In genomic region chr16:84277244-84277823, GRCh38 we compare ENCODE assay signal across 8 cellular contexts. TPM values are rescaled to one million over a fixed set of nuclear protein-coding genes. Genes with fewer than 3 reads are reported as not detected.
A peak's percentile ranks its signal among the peaks of the same experiment; 100 is the strongest.
DNase-seq lines count a peak whose midpoint lies in the region; ATAC-seq, FAIRE-seq and TF ChIP-seq lines count a peak whose summit lies in the region.

No MANE protein-coding gene starts in this region.

- H3K4me2 ChIP-seq in endothelial cell of umbilical vein (ENCODE audit: insufficient read depth, low read length), result no peak overlapping the region

- H4K20me1 ChIP-seq in endothelial cell of umbilical vein (replicated peaks; ENCODE audit: control insufficient read depth, extremely low read depth, insufficient read depth, low read length), result no peaks in the 10 kb centered on the region

- in situ Hi-C loops in ACHN (cut with HindIII; ENCODE audit: low pct_ligation_motif_present, low pct_unique_long_range_greater_than_20kb, low sequenced_read_pairs) (no loop called here), GM13976 (cut with MboI; ENCODE audit: low sequenced_read_pairs, unreplicated experiment) (loop anchor here (25.0 kb wide), 2 partner anchors 210 to 335 kb away; partner anchors contain the start of gene COTL1)

- CTCF ChIA-PET in endothelial cell of umbilical vein (lab: Charles Lee), result interaction anchor here (0.5 to 3.8 kb wide), 38 partner anchors 8 to 448 kb away, joined by 3 to 48 read pairs (median 4); no protein-coding TSS in a partner anchor

- dilution Hi-C loops in endothelial cell of umbilical vein (cut with MboI; ENCODE audit: extremely low pct_ligation_motif_present, low sequenced_read_pairs), result no loop called here

- peak overlapping the region in 1 of 10 donors; percentile 23 for H3K27ac Mint-ChIP-seq in naive thymus-derived CD8-positive, alpha-beta T cell
- no peak overlapping the region for H3K27ac Mint-ChIP-seq in stimulated activated memory B cell treated with anti-CD40 and anti-IgM and Interleukin-4, amounts not matched to agents 10 μg/mL and 1 μg/mL and 100 μg/mL, for 72 hours

- no peak for TF ChIP-seq POLR2A in endothelial cell of umbilical vein (IDR thresholded peaks at IDR 0.05; ENCODE audit: low read depth, low read length)

- no peak overlapping the region for H3K27ac ChIP-seq in endothelial cell of umbilical vein (ENCODE audit: insufficient read depth, low read depth, low read length)

- no peaks in the 10 kb centered on the region for H3K9me3 Mint-ChIP-seq in naive thymus-derived CD8-positive, alpha-beta T cell
- H3K9me3 Mint-ChIP-seq in stimulated activated memory B cell treated with anti-CD40 and anti-IgM and Interleukin-4, amounts not matched to agents 10 μg/mL and 1 μg/mL and 100 μg/mL, for 72 hours, result no peaks in the 10 kb centered on the region

- BruUV-seq in endothelial cell of umbilical vein (replicated peaks; lab: Mats Ljungman, UMichigan), result no TSS peak

- no peaks in the 10 kb centered on the region for H3K79me2 ChIP-seq in endothelial cell of umbilical vein (ENCODE audit: control insufficient read depth, insufficient read depth, low read length)

- H3K36me3 ChIP-seq in endothelial cell of umbilical vein (ENCODE audit: control insufficient read depth in 2 of 2, extremely low read depth in 1 of 2, insufficient read depth in 2 of 2, low read length in 2 of 2), result no peaks in the 10 kb centered on the region

- H3K9me3 ChIP-seq in endothelial cell of umbilical vein (replicated peaks; ENCODE audit: control insufficient read depth, insufficient read depth, low read length), result no peaks in the 10 kb centered on the region

- peak; percentile 74 to 82 for ATAC-seq in naive thymus-derived CD8-positive, alpha-beta T cell
- ATAC-seq in stimulated activated memory B cell treated with anti-CD40 and anti-IgM and Interleukin-4, amounts not matched to agents 10 μg/mL and 1 μg/mL and 100 μg/mL, for 72 hours, result peak; percentile 50
- no peak for ATAC-seq in HG02938 (IDR thresholded peaks at IDR 0.05; ENCODE audit: unreplicated experiment)

- peaks cover 0 to 14% (median 5%) of the 10 kb centered on the region in 5 donors for H3K27me3 Mint-ChIP-seq in naive thymus-derived CD8-positive, alpha-beta T cell
- H3K27me3 Mint-ChIP-seq in stimulated activated memory B cell treated with anti-CD40 and anti-IgM and Interleukin-4, amounts not matched to agents 10 μg/mL and 1 μg/mL and 100 μg/mL, for 72 hours, result peaks cover 11% of the 10 kb centered on the region

- peaks cover 0 to 2% (median 0%) of the 10 kb centered on the region in 4 donors for H3K4me1 Mint-ChIP-seq in naive thymus-derived CD8-positive, alpha-beta T cell
- H3K4me1 Mint-ChIP-seq in stimulated activated memory B cell treated with anti-CD40 and anti-IgM and Interleukin-4, amounts not matched to agents 10 μg/mL and 1 μg/mL and 100 μg/mL, for 72 hours, result no peaks in the 10 kb centered on the region

- peak; percentile 81 for TF ChIP-seq CTCF in GM13976 (IDR thresholded peaks at IDR 0.05; ENCODE audit: borderline replicate concordance, control extremely low read depth, extremely low read depth, insufficient read depth, missing control alignments)
- TF ChIP-seq CTCF in endothelial cell of umbilical vein (IDR thresholded peaks at IDR 0.05; ENCODE audit: extremely low read depth in 1 of 2, insufficient read depth in 1 of 2, low read depth in 1 of 2, low read length in 2 of 2), result peak; percentile 77

- peak; percentile 78 for FAIRE-seq in endothelial cell of umbilical vein (lab: Jason Lieb, UNC)

- H3K36me3 Mint-ChIP-seq in naive thymus-derived CD8-positive, alpha-beta T cell, result no peaks in the 10 kb centered on the region
- no peaks in the 10 kb centered on the region for H3K36me3 Mint-ChIP-seq in stimulated activated memory B cell treated with anti-CD40 and anti-IgM and Interleukin-4, amounts not matched to agents 10 μg/mL and 1 μg/mL and 100 μg/mL, for 72 hours

- intact Hi-C loops in endothelial cell of umbilical vein (cut with micrococcal nuclease), result loop anchor here (1.0 to 5.0 kb wide), 4 partner anchors 31 to 345 kb away; no protein-coding TSS in a partner anchor

- no peaks in the 10 kb centered on the region for H3K9me1 ChIP-seq in endothelial cell of umbilical vein (replicated peaks; ENCODE audit: control insufficient read depth, extremely low read depth, insufficient read depth, low read length)

- no peak overlapping the region for H3K4me3 ChIP-seq in endothelial cell of umbilical vein (replicated peaks in 1 of 3; ENCODE audit: insufficient read depth in 1 of 3, low read depth in 1 of 3, low read length in 3 of 3)

- DNase-seq in ACHN, result peak; percentile 59
- peak; percentile 80 for DNase-seq in GM13976 (ENCODE audit: low spot score)
- DNase-seq in NCI-H748 treated with DMSO at 0.1 percent for 48 hours (lab: John Stamatoyannopoulos, UW), result peak; percentile 4
- peak; percentile 14 for DNase-seq in activated CD8-positive, alpha-beta memory T cell treated with anti-CD3 and anti-CD28 coated beads, Interleukin-2, amount 50 U/mL, for 1 hour (ENCODE audit: extremely low read depth)
- DNase-seq in endothelial cell of umbilical vein (ENCODE audit: low read depth, low spot score), result peak; percentile 54
- peak; percentile 32 to 78 (median 63) for DNase-seq in naive thymus-derived CD8-positive, alpha-beta T cell

- H3K4me3 Mint-ChIP-seq in naive thymus-derived CD8-positive, alpha-beta T cell, result no peak overlapping the region
- H3K4me3 Mint-ChIP-seq in stimulated activated memory B cell treated with anti-CD40 and anti-IgM and Interleukin-4, amounts not matched to agents 10 μg/mL and 1 μg/mL and 100 μg/mL, for 72 hours, result no peak overlapping the region

- H3K9ac ChIP-seq in endothelial cell of umbilical vein (replicated peaks; ENCODE audit: extremely low read depth, insufficient read depth, low read length), result no peak overlapping the region

- H2AFZ ChIP-seq in endothelial cell of umbilical vein (ENCODE audit: low read depth, low read length), result no peak overlapping the region

- POLR2A ChIA-PET in endothelial cell of umbilical vein (lab: Charles Lee), result no interaction called here
- POLR2A ChIA-PET in naive thymus-derived CD8-positive, alpha-beta T cell (lab: Charles Lee), result interaction anchor here (0.6 kb wide), 1 partner anchor 231 kb away, joined by 3 read pairs; no protein-coding TSS in a partner anchor

- peaks cover 0 to 4% of the 10 kb centered on the region in 2 experiments for H3K27me3 ChIP-seq in endothelial cell of umbilical vein (ENCODE audit: control insufficient read depth in 2 of 2, insufficient read depth in 2 of 2, low read length in 2 of 2)

- no peaks in the 10 kb centered on the region for H3K4me1 ChIP-seq in endothelial cell of umbilical vein (ENCODE audit: control insufficient read depth, extremely low read depth, insufficient read depth, low read length)

TF ChIP-seq in endothelial cell of umbilical vein, 7 proteins besides CTCF, POLR2A, EP300 and RAD21:
- TF ChIP-seq JUN (IDR thresholded peaks at IDR 0.05; ENCODE audit: borderline replicate concordance, insufficient read depth, insufficient read length, low read depth) (no peak), FOS (IDR thresholded peaks at IDR 0.05; ENCODE audit: borderline replicate concordance, insufficient read depth, low read length) (no peak), EZH2 (IDR thresholded peaks at IDR 0.05; ENCODE audit: borderline replicate concordance, low read depth, low read length, severe bottlenecking) (no peak), POLR2AphosphoS5 (IDR thresholded peaks at IDR 0.05; ENCODE audit: insufficient read depth, low read depth, low read length) (no peak), MYC (IDR thresholded peaks at IDR 0.05; ENCODE audit: low read depth, low read length) (no peak), GATA2 (IDR thresholded peaks at IDR 0.05; ENCODE audit: insufficient read depth, insufficient read length, low read depth, low read length) (no peak), MAX (IDR thresholded peaks at IDR 0.05; ENCODE audit: insufficient read depth, insufficient read length) (no peak)

RNA-seq across cellular contexts. Expression of gene WFDC1, which starts 17.3 kb away (rescaled TPM):
- not detected in 2 replicates for total RNA-seq in endothelial cell of umbilical vein
- polyA plus RNA-seq in endothelial cell of umbilical vein, result not detected in 2 replicates
- not detected in 2 replicates for polyA plus RNA-seq in endothelial cell of umbilical vein (2011; cell fraction: cytosol; rRNA removed)
- not detected in 2 replicates for polyA plus RNA-seq in endothelial cell of umbilical vein (2011; cell fraction: nucleus; rRNA removed)
- not detected in 2 replicates for polyA plus RNA-seq in endothelial cell of umbilical vein (2012)
- polyA minus RNA-seq in endothelial cell of umbilical vein, result not detected in 2 replicates
- not detected for polyA minus RNA-seq in endothelial cell of umbilical vein (2011; cell fraction: cytosol; rRNA and poly(A)+ RNA removed)
- not detected in 2 replicates for polyA minus RNA-seq in endothelial cell of umbilical vein (2011; cell fraction: nucleus; rRNA and poly(A)+ RNA removed)
- total RNA-seq in naive thymus-derived CD8-positive, alpha-beta T cell, result not detected
- not detected for polyA plus RNA-seq in naive thymus-derived CD8-positive, alpha-beta T cell

RNA-seq across cellular contexts. Expression of gene KCNG4, which starts 37.5 kb away (rescaled TPM):
- total RNA-seq in endothelial cell of umbilical vein, result not detected in 2 replicates
- polyA plus RNA-seq in endothelial cell of umbilical vein, result not detected in 2 replicates
- not detected in 2 replicates for polyA plus RNA-seq in endothelial cell of umbilical vein (2011; cell fraction: cytosol; rRNA removed)
- not detected in 2 replicates for polyA plus RNA-seq in endothelial cell of umbilical vein (2011; cell fraction: nucleus; rRNA removed)
- not detected in 2 replicates for polyA plus RNA-seq in endothelial cell of umbilical vein (2012)
- not detected in 2 replicates for polyA minus RNA-seq in endothelial cell of umbilical vein
- not detected for polyA minus RNA-seq in endothelial cell of umbilical vein (2011; cell fraction: cytosol; rRNA and poly(A)+ RNA removed)
- not detected in 2 replicates for polyA minus RNA-seq in endothelial cell of umbilical vein (2011; cell fraction: nucleus; rRNA and poly(A)+ RNA removed)
- total RNA-seq in naive thymus-derived CD8-positive, alpha-beta T cell, result not detected
- polyA plus RNA-seq in naive thymus-derived CD8-positive, alpha-beta T cell, result not detected

Comparison
In these comparisons a context has a peak if more than half of its experiments do, and no peak if none do; other contexts are left out.
1. DNase-seq: peak in every context shown above with its lines; median percentile 80 in GM13976; 63 in naive thymus-derived CD8-positive, alpha-beta T cell; 59 in ACHN; 54 in endothelial cell of umbilical vein; 14 in activated CD8-positive, alpha-beta memory T cell treated with anti-CD3 and anti-CD28 coated beads, Interleukin-2, amount 50 U/mL, for 1 hour; 4 in NCI-H748 treated with DMSO at 0.1 percent for 48 hours.